9 cellular contexts compared by ENCODE assay signal in genomic region chr13:44818428-44818827, GRCh38.
DNase-seq lines count a peak whose midpoint lies in the region; ATAC-seq and TF ChIP-seq lines count a peak whose summit lies in the region.
"Had no signal": no experiment of that assay in that cellular context is flagged by ENCODE, and none has a peak within 500 bp of the region (broad histone marks: within the 10 kb centered on the region; RNA-seq: fewer than 3 reads in every experiment).

No MANE protein-coding gene starts in this region.

- H3K27me3 Mint-ChIP-seq in HFFc6 (ENCODE audit: insufficient read depth) = peaks cover 2% of the 10 kb centered on the region; the same call in 1 of the 2 replicates
- H3K27me3 Mint-ChIP-seq in natural killer cell treated with Interleukin-12 subunit alpha and Interleukin-12 subunit beta and Interleukin-15 and Interleukin-18, amount 100 ng/mL, for 72 hours = peaks cover 8 to 31% of the 10 kb centered on the region in 2 donors

- no peak overlapping the region for H3K4me3 ChIP-seq in BE2C (ENCODE audit: low read depth, low read length)

- peak overlapping the region; percentile 80 for H3K27ac Mint-ChIP-seq in HFFc6
- H3K27ac Mint-ChIP-seq in natural killer cell treated with Interleukin-12 subunit alpha and Interleukin-12 subunit beta and Interleukin-15 and Interleukin-18, amount 100 ng/mL, for 72 hours = no peak overlapping the region

- no peaks in the 10 kb centered on the region for H3K36me3 ChIP-seq in BE2C

- no peak overlapping the region; the same call in 1 of the 2 replicates for H3K4me3 Mint-ChIP-seq in HFFc6
- H3K4me3 Mint-ChIP-seq in natural killer cell treated with Interleukin-12 subunit alpha and Interleukin-12 subunit beta and Interleukin-15 and Interleukin-18, amount 100 ng/mL, for 72 hours = no peak overlapping the region

- no peaks in the 10 kb centered on the region for H3K27me3 ChIP-seq in BE2C

- no peaks in the 10 kb centered on the region for H3K9me3 Mint-ChIP-seq in HFFc6
- no peaks in the 10 kb centered on the region for H3K9me3 Mint-ChIP-seq in natural killer cell treated with Interleukin-12 subunit alpha and Interleukin-12 subunit beta and Interleukin-15 and Interleukin-18, amount 100 ng/mL, for 72 hours

- TF ChIP-seq CTCF in BE2C (IDR thresholded peaks at IDR 0.05; ENCODE audit: low read depth, low read length) (peak; percentile 57), HFFc6 (IDR thresholded peaks at IDR 0.05) (peak; percentile 53)

- no peaks in the 10 kb centered on the region for H3K9me3 ChIP-seq in BE2C

- no peak for ATAC-seq in HG02885 (IDR thresholded peaks at IDR 0.05; ENCODE audit: poor library complexity, unreplicated experiment)
- ATAC-seq in natural killer cell treated with Interleukin-12 subunit alpha and Interleukin-12 subunit beta and Interleukin-15 and Interleukin-18, amount 100 ng/mL, for 72 hours = no peak

- peak; percentile 28 for DNase-seq in BE2C
- DNase-seq in HFFc6 = peak; percentile 13
- peak; percentile 60 for DNase-seq in SK-MEL-5 (ENCODE audit: low read depth, low spot score)
- DNase-seq in glomerular visceral epithelial cell (ENCODE audit: extremely low spot score) = peak; percentile 33
- DNase-seq in OCI-M2 (lab: John Stamatoyannopoulos, UW; ENCODE audit: unreplicated experiment) = no peak
- no peak for DNase-seq in natural killer cell treated with Interleukin-12 subunit alpha and Interleukin-12 subunit beta and Interleukin-15 and Interleukin-18, amount 100 ng/mL, for 72 hours (ENCODE audit: low spot score)
- no peak for DNase-seq in stimulated activated naive CD4-positive, alpha-beta T cell treated with Interleukin-2 at 50 U/mL for 16 hours (lab: John Stamatoyannopoulos, UW)
- DNase-seq: GF-D8 had no signal

- H3K36me3 Mint-ChIP-seq in HFFc6 (ENCODE audit: low read depth) = no peaks in the 10 kb centered on the region; the same call in 1 of the 2 replicates
- H3K36me3 Mint-ChIP-seq in natural killer cell treated with Interleukin-12 subunit alpha and Interleukin-12 subunit beta and Interleukin-15 and Interleukin-18, amount 100 ng/mL, for 72 hours = no peaks in the 10 kb centered on the region

- no peaks in the 10 kb centered on the region for H3K4me1 ChIP-seq in BE2C

- H3K4me1 Mint-ChIP-seq in HFFc6 (ENCODE audit: low read depth) = peaks cover 69% of the 10 kb centered on the region
- H3K4me1 Mint-ChIP-seq in natural killer cell treated with Interleukin-12 subunit alpha and Interleukin-12 subunit beta and Interleukin-15 and Interleukin-18, amount 100 ng/mL, for 72 hours (ENCODE audit: low read depth in 2 of 2) = peaks cover 4% of the 10 kb centered on the region in 2 donors

- in situ Hi-C loops in SK-MEL-5 (cut with HindIII; ENCODE audit: low pct_unique_long_range_greater_than_20kb, low sequenced_read_pairs) = no loop called here

Comparison
In these comparisons a context has a peak if more than half of its experiments do, and no peak if none do; other contexts are left out.
1. DNase-seq: peak in BE2C (single experiment), HFFc6 (single experiment), SK-MEL-5 (single experiment) and glomerular visceral epithelial cell (single experiment); none in OCI-M2 (single experiment), natural killer cell treated with Interleukin-12 subunit alpha and Interleukin-12 subunit beta and Interleukin-15 and Interleukin-18, amount 100 ng/mL, for 72 hours (single experiment) and stimulated activated naive CD4-positive, alpha-beta T cell treated with Interleukin-2 at 50 U/mL for 16 hours (single experiment).